In the genomic region with DNA sequence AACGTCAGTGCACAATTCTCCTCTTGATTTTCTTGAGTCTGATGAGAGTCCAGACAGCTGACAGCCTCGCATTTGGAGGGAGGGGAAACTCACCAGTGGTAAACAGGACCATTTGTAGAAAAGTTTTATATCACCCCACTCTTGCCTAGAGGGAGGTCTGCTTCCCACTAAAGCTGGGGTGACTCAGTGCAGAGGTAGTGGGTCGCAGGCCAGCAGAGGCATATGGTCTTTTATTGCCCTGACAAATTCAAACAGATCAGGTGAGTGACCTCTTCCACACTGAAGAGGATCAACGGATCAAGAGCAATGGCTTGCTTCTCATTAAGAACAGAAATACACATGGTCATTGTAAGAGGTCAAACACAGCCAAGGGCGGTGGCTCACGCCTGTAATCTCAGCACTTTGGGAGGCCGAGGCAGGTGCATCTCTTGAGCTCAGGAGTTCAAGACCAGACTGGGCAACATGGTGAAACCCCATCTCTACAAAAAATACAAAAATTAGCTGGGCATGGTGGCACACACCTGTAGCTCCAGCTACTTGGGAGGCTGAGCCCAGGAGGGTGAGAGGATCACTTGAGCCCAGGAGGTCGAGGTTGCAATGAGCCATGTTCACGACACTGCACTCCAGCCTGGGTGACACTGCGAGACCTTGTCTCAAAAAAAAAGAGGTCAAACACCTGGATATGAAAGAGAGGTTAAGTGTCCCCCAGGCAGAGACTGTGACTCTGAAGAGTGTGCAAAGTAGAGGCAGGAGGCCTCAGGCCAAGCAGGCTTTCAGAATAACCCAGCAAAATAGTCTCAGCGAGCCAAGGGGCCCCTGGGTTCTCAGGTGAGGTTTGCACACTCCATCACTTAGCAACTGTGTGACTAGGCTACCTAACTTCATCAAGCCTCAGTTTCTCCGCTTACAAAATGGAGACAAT, we compare ENCODE assay signal across 19 cellular contexts.
"Had no signal": no experiment of that assay in that cellular context is flagged by ENCODE, and none has a peak within 500 bp of the region (broad histone marks: within the 10 kb centered on the region; RNA-seq: fewer than 3 reads in every experiment).

No MANE protein-coding gene starts in this region.

- H3K27me3 ChIP-seq: breast epithelium had no signal

- ATAC-seq: activated CD8-positive, alpha-beta T cell treated with anti-CD3 and anti-CD28 coated beads for 36 hours; activated naive CD8-positive, alpha-beta T cell treated with anti-CD3 and anti-CD28 coated beads, Interleukin-2, amount 50 U/mL, for 24 hours; activated T-cell treated with anti-CD3 and anti-CD28 coated beads, Interleukin-2, amount 50 U/mL, for 4 hours; esophagus mucosa; T-cell had no signal

- H3K36me3 ChIP-seq: breast epithelium had no signal

- H3K27ac ChIP-seq: breast epithelium had no signal

- DNase-seq: activated CD4-positive, alpha-beta T cell treated with anti-CD3 and anti-CD28 coated beads, Interleukin-2, amount 10 ng/mL, durations not matched to agents 24 days and 14 days; activated CD4-positive, CD25-positive, alpha-beta regulatory T cell; activated CD8-positive, alpha-beta T cell treated with anti-CD3 and anti-CD28 coated beads for 36 hours; activated naive CD4-positive, alpha-beta T cell treated with anti-CD3 and anti-CD28 coated beads, Interleukin-2, amount 10 ng/mL, durations not matched to agents 7 days and 5 days; activated naive CD8-positive, alpha-beta T cell treated with anti-CD3 and anti-CD28 coated beads, Interleukin-2, amount 50 U/mL, for 24 hours; activated T-cell treated with anti-CD3 and anti-CD28 coated beads, Interleukin-2, amount 50 U/mL, for 4 hours; cortex of kidney; effector CD8-positive, alpha-beta T cell; hippocampal formation; islet precursor cell; midbrain; nephron progenitor cell; nucleus accumbens; T-cell; T-helper 9 cell had no signal

- H3K27ac Mint-ChIP-seq: activated CD4-positive, alpha-beta T cell treated with anti-CD3 and anti-CD28 coated beads, Interleukin-2, amount 10 ng/mL, durations not matched to agents 24 days and 14 days; activated CD8-positive, alpha-beta T cell treated with anti-CD3 and anti-CD28 coated beads for 36 hours; activated naive CD4-positive, alpha-beta T cell treated with anti-CD3 and anti-CD28 coated beads, Interleukin-2, amount 10 ng/mL, durations not matched to agents 7 days and 5 days; activated naive CD8-positive, alpha-beta T cell treated with anti-CD3 and anti-CD28 coated beads, Interleukin-2, amount 50 U/mL, for 24 hours; stimulated activated naive CD8-positive, alpha-beta T cell treated with anti-CD3 and anti-CD28 coated beads, Interleukin-15, Interleukin-2, amounts not matched to agents 100 ng/mL and 50 ng/mL, for 24 hours; T-cell had no signal

- H3K27me3 Mint-ChIP-seq: activated CD4-positive, alpha-beta T cell treated with anti-CD3 and anti-CD28 coated beads, Interleukin-2, amount 10 ng/mL, durations not matched to agents 24 days and 14 days; activated CD8-positive, alpha-beta T cell treated with anti-CD3 and anti-CD28 coated beads for 36 hours; activated naive CD4-positive, alpha-beta T cell treated with anti-CD3 and anti-CD28 coated beads, Interleukin-2, amount 10 ng/mL, durations not matched to agents 7 days and 5 days; activated naive CD8-positive, alpha-beta T cell treated with anti-CD3 and anti-CD28 coated beads, Interleukin-2, amount 50 U/mL, for 24 hours; stimulated activated naive CD8-positive, alpha-beta T cell treated with anti-CD3 and anti-CD28 coated beads, Interleukin-15, Interleukin-2, amounts not matched to agents 100 ng/mL and 50 ng/mL, for 24 hours; T-cell; type B pancreatic cell had no signal

- H3K9me3 Mint-ChIP-seq: activated CD4-positive, alpha-beta T cell treated with anti-CD3 and anti-CD28 coated beads, Interleukin-2, amount 10 ng/mL, durations not matched to agents 24 days and 14 days; activated CD8-positive, alpha-beta T cell treated with anti-CD3 and anti-CD28 coated beads for 36 hours; activated naive CD4-positive, alpha-beta T cell treated with anti-CD3 and anti-CD28 coated beads, Interleukin-2, amount 10 ng/mL, durations not matched to agents 7 days and 5 days; activated naive CD8-positive, alpha-beta T cell treated with anti-CD3 and anti-CD28 coated beads, Interleukin-2, amount 50 U/mL, for 24 hours; activated T-cell treated with anti-CD3 and anti-CD28 coated beads, Interleukin-2, amount 50 U/mL, for 4 hours; nephron progenitor cell; stimulated activated naive CD8-positive, alpha-beta T cell treated with anti-CD3 and anti-CD28 coated beads, Interleukin-15, Interleukin-2, amounts not matched to agents 100 ng/mL and 50 ng/mL, for 24 hours; T-cell; type B pancreatic cell had no signal

- H3K4me1 ChIP-seq: breast epithelium had no signal

- H3K4me3 Mint-ChIP-seq: activated CD4-positive, alpha-beta T cell treated with anti-CD3 and anti-CD28 coated beads, Interleukin-2, amount 10 ng/mL, durations not matched to agents 24 days and 14 days; activated CD8-positive, alpha-beta T cell treated with anti-CD3 and anti-CD28 coated beads for 36 hours; activated naive CD4-positive, alpha-beta T cell treated with anti-CD3 and anti-CD28 coated beads, Interleukin-2, amount 10 ng/mL, durations not matched to agents 7 days and 5 days; activated naive CD8-positive, alpha-beta T cell treated with anti-CD3 and anti-CD28 coated beads, Interleukin-2, amount 50 U/mL, for 24 hours; activated T-cell treated with anti-CD3 and anti-CD28 coated beads, Interleukin-2, amount 50 U/mL, for 4 hours; nephron progenitor cell; stimulated activated naive CD8-positive, alpha-beta T cell treated with anti-CD3 and anti-CD28 coated beads, Interleukin-15, Interleukin-2, amounts not matched to agents 100 ng/mL and 50 ng/mL, for 24 hours; T-cell; type B pancreatic cell had no signal

- H3K4me3 ChIP-seq: breast epithelium had no signal

- H3K9me3 ChIP-seq: breast epithelium had no signal
